2 cellular contexts compared by ENCODE assay signal in the genomic region with DNA sequence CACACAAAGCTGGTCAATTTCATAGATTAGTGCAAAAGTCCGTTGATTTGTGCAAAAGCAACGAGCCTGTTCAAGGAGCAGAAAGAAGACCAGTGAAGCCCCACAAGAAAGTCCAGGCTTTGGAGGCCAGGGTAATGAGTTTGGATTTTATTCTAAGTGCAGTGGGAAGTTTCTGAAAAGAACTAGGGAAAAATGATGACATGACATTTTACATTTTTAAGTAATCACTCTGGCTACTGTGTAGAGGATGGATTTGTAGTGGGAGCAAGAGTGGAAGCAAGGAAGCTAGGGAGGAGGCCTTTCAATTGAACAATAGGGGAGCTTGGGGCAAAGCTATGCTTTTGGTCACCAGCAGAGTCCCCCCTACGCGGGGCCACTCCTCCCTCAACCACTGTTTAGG.
TF ChIP-seq lines count a peak whose summit lies in the region.

No MANE protein-coding gene starts in this region.

TF ChIP-seq in A549, 52 proteins besides CTCF, POLR2A, EP300 and RAD21:
- TF ChIP-seq, protein P1, sequence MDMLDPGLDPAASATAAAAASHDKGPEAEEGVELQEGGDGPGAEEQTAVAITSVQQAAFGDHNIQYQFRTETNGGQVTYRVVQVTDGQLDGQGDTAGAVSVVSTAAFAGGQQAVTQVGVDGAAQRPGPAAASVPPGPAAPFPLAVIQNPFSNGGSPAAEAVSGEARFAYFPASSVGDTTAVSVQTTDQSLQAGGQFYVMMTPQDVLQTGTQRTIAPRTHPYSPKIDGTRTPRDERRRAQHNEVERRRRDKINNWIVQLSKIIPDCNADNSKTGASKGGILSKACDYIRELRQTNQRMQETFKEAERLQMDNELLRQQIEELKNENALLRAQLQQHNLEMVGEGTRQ (IDR thresholded peaks at IDR 0.05), result no peak
- TF ChIP-seq PHF8 (IDR thresholded peaks at IDR 0.05; ENCODE audit: borderline replicate concordance, low read depth), result no peak
- no peak for TF ChIP-seq HEYL (CRISPR knock-in tag; IDR thresholded peaks at IDR 0.05)
- TF ChIP-seq MAFK (IDR thresholded peaks at IDR 0.05; ENCODE audit: partially characterized antibody), result peak; percentile 95
- no peak for TF ChIP-seq MYC (IDR thresholded peaks at IDR 0.05; ENCODE audit: borderline replicate concordance, low read length)
- no peak for TF ChIP-seq RCOR1 (IDR thresholded peaks at IDR 0.05; ENCODE audit: low read depth, low read length)

TF ChIP-seq in K562, 482 proteins besides CTCF, POLR2A, EP300 and RAD21 (continued from another document):
- TF ChIP-seq, protein P2, sequence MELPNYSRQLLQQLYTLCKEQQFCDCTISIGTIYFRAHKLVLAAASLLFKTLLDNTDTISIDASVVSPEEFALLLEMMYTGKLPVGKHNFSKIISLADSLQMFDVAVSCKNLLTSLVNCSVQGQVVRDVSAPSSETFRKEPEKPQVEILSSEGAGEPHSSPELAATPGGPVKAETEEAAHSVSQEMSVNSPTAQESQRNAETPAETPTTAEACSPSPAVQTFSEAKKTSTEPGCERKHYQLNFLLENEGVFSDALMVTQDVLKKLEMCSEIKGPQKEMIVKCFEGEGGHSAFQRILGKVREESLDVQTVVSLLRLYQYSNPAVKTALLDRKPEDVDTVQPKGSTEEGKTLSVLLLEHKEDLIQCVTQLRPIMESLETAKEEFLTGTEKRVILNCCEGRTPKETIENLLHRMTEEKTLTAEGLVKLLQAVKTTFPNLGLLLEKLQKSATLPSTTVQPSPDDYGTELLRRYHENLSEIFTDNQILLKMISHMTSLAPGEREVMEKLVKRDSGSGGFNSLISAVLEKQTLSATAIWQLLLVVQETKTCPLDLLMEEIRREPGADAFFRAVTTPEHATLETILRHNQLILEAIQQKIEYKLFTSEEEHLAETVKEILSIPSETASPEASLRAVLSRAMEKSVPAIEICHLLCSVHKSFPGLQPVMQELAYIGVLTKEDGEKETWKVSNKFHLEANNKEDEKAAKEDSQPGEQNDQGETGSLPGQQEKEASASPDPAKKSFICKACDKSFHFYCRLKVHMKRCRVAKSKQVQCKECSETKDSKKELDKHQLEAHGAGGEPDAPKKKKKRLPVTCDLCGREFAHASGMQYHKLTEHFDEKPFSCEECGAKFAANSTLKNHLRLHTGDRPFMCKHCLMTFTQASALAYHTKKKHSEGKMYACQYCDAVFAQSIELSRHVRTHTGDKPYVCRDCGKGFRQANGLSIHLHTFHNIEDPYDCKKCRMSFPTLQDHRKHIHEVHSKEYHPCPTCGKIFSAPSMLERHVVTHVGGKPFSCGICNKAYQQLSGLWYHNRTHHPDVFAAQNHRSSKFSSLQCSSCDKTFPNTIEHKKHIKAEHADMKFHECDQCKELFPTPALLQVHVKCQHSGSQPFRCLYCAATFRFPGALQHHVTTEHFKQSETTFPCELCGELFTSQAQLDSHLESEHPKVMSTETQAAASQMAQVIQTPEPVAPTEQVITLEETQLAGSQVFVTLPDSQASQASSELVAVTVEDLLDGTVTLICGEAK (IDR thresholded peaks at IDR 0.05), result no peak
- TF ChIP-seq, protein P2 (CRISPR knock-in tag; IDR thresholded peaks at IDR 0.05), result no peak
- TF ChIP-seq MAFK (IDR thresholded peaks at IDR 0.05; ENCODE audit: low read length) (peak; percentile 94), NEUROD1 (IDR thresholded peaks at IDR 0.05; ENCODE audit: borderline replicate concordance, low read depth, low read length, partially characterized antibody) (no peak), NR2C2 (CRISPR knock-in tag; IDR thresholded peaks at IDR 0.05) (no peak), NR2C2 (tag; IDR thresholded peaks at IDR 0.05) (no peak), TSC22D4 (tag; IDR thresholded peaks at IDR 0.05) (no peak), MYC (IDR thresholded peaks at IDR 0.05; ENCODE audit: low read depth, low read length) (no peak), MYC (CRISPR knock-in tag; IDR thresholded peaks at IDR 0.05; ENCODE audit: borderline replicate concordance, low read depth) (no peak), TAF1 (IDR thresholded peaks at IDR 0.05; ENCODE audit: control insufficient read depth, extremely low read depth, insufficient read depth, low read length, severe bottlenecking) (no peak), ZNF696 (CRISPR knock-in tag; conservative IDR thresholded peaks at IDR 0.05) (no peak), C11orf30 (IDR thresholded peaks at IDR 0.05; ENCODE audit: low read depth) (peak; percentile 91), ZNF583 (CRISPR knock-in tag; IDR thresholded peaks at IDR 0.05) (no peak), MAFF (IDR thresholded peaks at IDR 0.05; ENCODE audit: low read length) (peak; percentile 94), CBFA2T3 (IDR thresholded peaks at IDR 0.05) (no peak), HNRNPLL (IDR thresholded peaks at IDR 0.05; ENCODE audit: low read depth, low read length, poor library complexity, severe bottlenecking) (no peak), ZNF316 (IDR thresholded peaks at IDR 0.05) (peak; percentile 96), HDAC2 (IDR thresholded peaks at IDR 0.05) (no peak)
- TF ChIP-seq, protein P3, sequence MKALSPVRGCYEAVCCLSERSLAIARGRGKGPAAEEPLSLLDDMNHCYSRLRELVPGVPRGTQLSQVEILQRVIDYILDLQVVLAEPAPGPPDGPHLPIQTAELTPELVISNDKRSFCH (CRISPR knock-in tag; IDR thresholded peaks at IDR 0.05), result no peak
- TF ChIP-seq, protein P3 (tag; IDR thresholded peaks at IDR 0.05), result no peak
- TF ChIP-seq, protein P4, sequence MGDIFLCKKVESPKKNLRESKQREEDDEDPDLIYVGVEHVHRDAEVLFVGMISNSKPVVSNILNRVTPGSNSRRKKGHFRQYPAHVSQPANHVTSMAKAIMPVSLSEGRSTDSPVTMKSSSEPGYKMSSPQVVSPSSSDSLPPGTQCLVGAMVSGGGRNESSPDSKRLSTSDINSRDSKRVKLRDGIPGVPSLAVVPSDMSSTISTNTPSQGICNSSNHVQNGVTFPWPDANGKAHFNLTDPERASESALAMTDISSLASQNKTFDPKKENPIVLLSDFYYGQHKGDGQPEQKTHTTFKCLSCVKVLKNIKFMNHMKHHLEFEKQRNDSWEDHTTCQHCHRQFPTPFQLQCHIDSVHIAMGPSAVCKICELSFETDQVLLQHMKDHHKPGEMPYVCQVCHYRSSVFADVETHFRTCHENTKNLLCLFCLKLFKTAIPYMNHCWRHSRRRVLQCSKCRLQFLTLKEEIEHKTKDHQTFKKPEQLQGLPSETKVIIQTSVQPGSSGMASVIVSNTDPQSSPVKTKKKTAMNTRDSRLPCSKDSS (IDR thresholded peaks at IDR 0.05; ENCODE audit: low read depth, partially characterized antibody), result no peak
TF ChIP-seq in K562: peak in this region for 5.
